ENCODE assay signal across 15 cellular contexts in the genomic region with DNA sequence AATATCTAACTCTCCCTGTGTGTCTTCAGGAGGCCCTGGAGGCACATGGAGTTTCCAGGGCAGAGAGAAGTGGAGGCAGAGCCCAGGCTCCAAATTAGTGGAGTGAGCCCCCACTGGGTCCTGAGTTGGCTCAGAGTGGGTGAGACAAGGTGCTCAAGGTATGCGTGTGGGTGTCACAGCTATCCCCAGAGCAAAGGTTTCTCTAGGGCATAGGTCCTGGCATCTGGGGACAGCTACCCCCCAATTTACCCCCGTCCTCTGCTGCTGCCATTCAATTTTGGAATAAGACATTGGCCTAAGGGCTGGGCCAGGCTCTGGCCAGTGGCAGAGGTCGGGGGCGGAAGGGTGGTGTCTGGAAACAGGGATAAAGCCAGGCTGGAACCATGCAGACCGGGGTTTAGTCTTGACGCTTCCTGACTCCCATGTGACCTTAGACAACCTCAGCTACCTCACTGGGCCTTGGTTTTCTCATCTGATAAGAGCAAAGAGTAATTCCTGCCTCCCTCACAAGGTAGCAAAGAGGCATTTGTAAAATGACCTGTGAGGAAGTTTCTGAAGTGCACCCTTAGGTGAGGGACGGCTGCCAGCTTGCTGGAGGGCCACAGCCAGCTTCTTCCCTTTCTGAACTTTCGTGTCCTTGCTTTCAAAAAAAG.
DNase-seq lines count a peak whose midpoint lies in the region; ATAC-seq and TF ChIP-seq lines count a peak whose summit lies in the region.
"Had no signal": no experiment of that assay in that cellular context is flagged by ENCODE, and none has a peak within 500 bp of the region (broad histone marks: within the 10 kb centered on the region; RNA-seq: fewer than 3 reads in every experiment).

No MANE protein-coding gene starts in this region.

- H3K4ac ChIP-seq in trophoblast cell (ENCODE audit: low read depth, low read length): no peak overlapping the region

- H3K9ac ChIP-seq in trophoblast cell (ENCODE audit: low read length): no peak overlapping the region

- H3K27ac ChIP-seq in adrenal gland (peak overlapping the region in 4 of 5 donors; percentile 46 to 55 (median 49)), left lung (no peak overlapping the region), trophoblast cell (ENCODE audit: low read depth, low read length) (no peak overlapping the region), breast epithelium (no peak overlapping the region)

- no peak for TF ChIP-seq CTCF in adrenal gland (IDR thresholded peaks at IDR 0.05)
- no peak for TF ChIP-seq CTCF in left lung (IDR thresholded peaks at IDR 0.05)
- no peak for TF ChIP-seq CTCF in breast epithelium (IDR thresholded peaks at IDR 0.05)

- no peak overlapping the region for H2AFZ ChIP-seq in trophoblast cell (ENCODE audit: insufficient read depth, low read length, poor library complexity)

- H3K9me3 ChIP-seq in adrenal gland (replicated peaks in 1 of 3): no peaks in the 10 kb centered on the region
- H3K9me3 ChIP-seq in left lung: no peaks in the 10 kb centered on the region
- H3K9me3 ChIP-seq in trophoblast cell (ENCODE audit: insufficient read depth, low read depth, low read length): no peaks in the 10 kb centered on the region
- no peaks in the 10 kb centered on the region for H3K9me3 ChIP-seq in breast epithelium
- H3K9me3 ChIP-seq: HAP-1 had no signal

- no peak overlapping the region for H3K23ac ChIP-seq in trophoblast cell (ENCODE audit: low read length)

- peak overlapping the region; percentile 6 for H2BK5ac ChIP-seq in trophoblast cell (ENCODE audit: low read depth, low read length, poor library complexity)

- peak overlapping the region; percentile 22 for H3K18ac ChIP-seq in trophoblast cell (ENCODE audit: low read length)

- H2BK120ac ChIP-seq in trophoblast cell (ENCODE audit: insufficient read depth, low read length, poor library complexity): no peak overlapping the region

- H3K36me3 ChIP-seq in adrenal gland (replicated peaks in 1 of 2) (no peaks in the 10 kb centered on the region), left lung (no peaks in the 10 kb centered on the region), trophoblast cell (ENCODE audit: control insufficient read depth in 1 of 2, insufficient read depth in 2 of 2, low read length in 2 of 2) (no peaks in the 10 kb centered on the region), breast epithelium (no peaks in the 10 kb centered on the region)
- H3K36me3 ChIP-seq: HAP-1 had no signal

- H4K91ac ChIP-seq in trophoblast cell (ENCODE audit: low read depth, low read length): peak overlapping the region; percentile 53

- H3K14ac ChIP-seq in trophoblast cell (ENCODE audit: low read length): peak overlapping the region; percentile 15

- H3K79me2 ChIP-seq in trophoblast cell (ENCODE audit: control insufficient read depth, insufficient read depth, low read length, poor library complexity): no peaks in the 10 kb centered on the region

- no peaks in the 10 kb centered on the region for H3K27me3 ChIP-seq in adrenal gland
- no peaks in the 10 kb centered on the region for H3K27me3 ChIP-seq in left lung
- H3K27me3 ChIP-seq in trophoblast cell (ENCODE audit: insufficient read depth, low read length): no peaks in the 10 kb centered on the region
- no peaks in the 10 kb centered on the region for H3K27me3 ChIP-seq in breast epithelium

- no peak for TF ChIP-seq POLR2A in adrenal gland (IDR thresholded peaks at IDR 0.05)
- no peak for TF ChIP-seq POLR2A in breast epithelium (IDR thresholded peaks at IDR 0.05)

- no peak overlapping the region for H4K8ac ChIP-seq in trophoblast cell (ENCODE audit: low read depth, low read length)

- peak overlapping the region; percentile 23 for H4K12ac ChIP-seq in trophoblast cell (ENCODE audit: low read depth, low read length)

- DNase-seq in adrenal gland (peak in 1 of 7 donors; percentile 21), left lung (peak in 1 of 2 donors; percentile 64), trophoblast cell (peak; percentile 67 to 87), breast epithelium (ENCODE audit: low spot score in 2 of 2) (no peak), NCI-H446 (lab: John Stamatoyannopoulos, UW) (no peak)
- no peak for DNase-seq in stimulated activated CD4-positive, alpha-beta T cell treated with anti-CD3 and anti-CD28 coated beads, Interleukin-2, amount 100 ng/mL, for 48 hours
- DNase-seq: ACHN; C1 segment of cervical spinal cord; Calu3; CD4-positive, alpha-beta T cell; DMS79 had no signal

- H3K79me1 ChIP-seq in trophoblast cell (ENCODE audit: low read length): peaks cover 4% of the 10 kb centered on the region

- H3K4me3 ChIP-seq in adrenal gland (no peak overlapping the region), left lung (no peak overlapping the region), trophoblast cell (ENCODE audit: low read depth, low read length) (no peak overlapping the region), breast epithelium (no peak overlapping the region)
- H3K4me3 ChIP-seq: GM12878, HAP-1 had no signal

- peak overlapping the region; percentile 25 for H2BK12ac ChIP-seq in trophoblast cell (ENCODE audit: low read length)

- peak overlapping the region; percentile 14 for H2AK5ac ChIP-seq in trophoblast cell (ENCODE audit: low read length)

- ATAC-seq in left lung: peak; percentile 94
- ATAC-seq in HG03039 (IDR thresholded peaks at IDR 0.05; ENCODE audit: unreplicated experiment): no peak
- ATAC-seq: GM12878, HepG2 had no signal

- peaks cover 20 to 24% of the 10 kb centered on the region in 2 donors for H3K4me1 ChIP-seq in adrenal gland (replicated peaks in 1 of 2)
- no peaks in the 10 kb centered on the region for H3K4me1 ChIP-seq in left lung
- peaks cover 14 to 21% of the 10 kb centered on the region in 2 experiments for H3K4me1 ChIP-seq in trophoblast cell (ENCODE audit: control insufficient read depth in 1 of 2, insufficient read depth in 2 of 2, low read length in 2 of 2)
- H3K4me1 ChIP-seq in breast epithelium: no peaks in the 10 kb centered on the region
- H3K4me1 ChIP-seq: HAP-1 had no signal

- H3K4me2 ChIP-seq in trophoblast cell (ENCODE audit: low read length): no peak overlapping the region

- intact Hi-C loops in adrenal gland (cut with DNase I): no loop called here
- intact Hi-C loops in left lung (cut with DNase I): no loop called here
- intact Hi-C loops in breast epithelium (cut with DNase I; ENCODE audit: low total_unique reads): no loop called here

- WGBS in adrenal gland, 4 donors: 54 to 79% (median 65%) methylated on average over 6 to 8 of the region's 8 CpGs
- no CpG with 5 or more reads among the region's 8 CpGs for WGBS in trophoblast cell (ENCODE audit: extremely low coverage, insufficient coverage, insufficient read length)

Comparison
In these comparisons a context has a peak if more than half of its experiments do, and no peak if none do; other contexts are left out.
1. DNase-seq: peak in trophoblast cell (2 of 2); none in breast epithelium (0 of 2), NCI-H446 (0 of 2) and stimulated activated CD4-positive, alpha-beta T cell treated with anti-CD3 and anti-CD28 coated beads, Interleukin-2, amount 100 ng/mL, for 48 hours (0 of 2).
2. H3K27ac ChIP-seq: peak in adrenal gland (4 of 5); none in left lung (0 of 2), trophoblast cell (single experiment) and breast epithelium (0 of 2).